In the genomic region with DNA sequence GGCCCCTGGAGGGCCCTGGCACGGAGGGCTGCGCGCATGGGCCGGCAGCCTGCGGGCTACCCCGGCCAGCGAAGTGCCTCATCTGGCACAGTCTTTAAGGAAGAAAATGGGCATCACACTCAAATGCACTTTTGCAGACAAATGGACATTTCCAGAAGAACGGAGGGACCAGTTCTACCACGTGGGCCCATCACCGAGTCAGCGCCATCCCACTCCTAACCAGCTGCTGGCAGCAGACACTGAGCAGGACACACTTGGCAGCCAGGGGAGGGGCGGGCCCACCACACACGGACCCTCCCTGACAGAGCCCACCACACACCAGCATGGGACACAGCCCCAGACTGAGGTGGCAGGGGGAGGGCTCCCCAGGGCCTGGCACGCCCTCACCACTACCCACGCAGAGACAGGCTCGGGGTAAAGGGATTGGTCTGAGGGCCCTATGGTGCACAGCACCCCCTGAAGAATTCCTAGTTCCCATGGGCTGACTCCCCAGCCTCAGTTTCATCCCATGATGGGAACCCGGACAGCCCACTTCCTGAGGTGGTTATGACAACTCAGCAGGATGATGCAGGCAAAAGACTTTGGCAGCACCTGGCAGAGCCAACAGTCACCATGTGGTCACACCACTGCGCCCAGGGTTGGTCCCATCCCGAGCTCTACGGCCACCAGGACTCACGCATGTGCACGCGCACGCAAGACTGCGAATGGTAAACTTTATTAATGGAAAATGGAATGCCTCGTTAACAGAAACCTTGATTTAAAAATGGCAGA, we compare ENCODE assay signal across 10 cellular contexts. TPM values are rescaled to one million over a fixed set of nuclear protein-coding genes. Genes with fewer than 3 reads are reported as not detected.
A peak's percentile ranks its signal among the peaks of the same experiment; 100 is the strongest.
DNase-seq lines count a peak whose midpoint lies in the region; ATAC-seq lines count a peak whose summit lies in the region.
"Had no signal": no experiment of that assay in that cellular context is flagged by ENCODE, and none has a peak within 500 bp of the region (broad histone marks: within the 10 kb centered on the region; RNA-seq: fewer than 3 reads in every experiment).

No MANE protein-coding gene starts in this region.

- no peaks in the 10 kb centered on the region for H3K27me3 Mint-ChIP-seq in activated CD4-positive, alpha-beta T cell treated with anti-CD3 and anti-CD28 coated beads for 36 hours
- H3K27me3 Mint-ChIP-seq in activated T-helper 2 cell treated with anti-CD3 and anti-CD28 coated beads, Interferon-gamma antibody, Interleukin-2, Interleukin-4, amounts not matched to agents 10 μg/mL and 5 μg/mL and 100 μg/mL, durations not matched to agents 14 hours and 24 hours and 36 hours (ENCODE audit: low read depth): no peaks in the 10 kb centered on the region
- H3K27me3 Mint-ChIP-seq: activated CD4-positive, alpha-beta T cell treated with anti-CD3 and anti-CD28 coated beads, Interleukin-2, amount 10 ng/mL, durations not matched to agents 7 days and 5 days had no signal

- ATAC-seq in activated CD4-positive, alpha-beta T cell treated with anti-CD3 and anti-CD28 coated beads for 36 hours: peak; percentile 33
- ATAC-seq in stimulated activated effector memory CD8-positive, alpha-beta T cell treated with anti-CD3 and anti-CD28 coated beads, Interleukin-12 subunit alpha, Interleukin-12 subunit beta, amount 100 ng/mL, for 72 hours: peak; percentile 44
- ATAC-seq in GM19455 (IDR thresholded peaks at IDR 0.05; ENCODE audit: unreplicated experiment) (no peak), HG03280 (IDR thresholded peaks at IDR 0.05; ENCODE audit: unreplicated experiment) (no peak)

- H3K9me3 Mint-ChIP-seq in activated CD4-positive, alpha-beta T cell treated with anti-CD3 and anti-CD28 coated beads for 36 hours (ENCODE audit: low read depth): no peaks in the 10 kb centered on the region
- no peaks in the 10 kb centered on the region for H3K9me3 Mint-ChIP-seq in activated T-helper 2 cell treated with anti-CD3 and anti-CD28 coated beads, Interferon-gamma antibody, Interleukin-2, Interleukin-4, amounts not matched to agents 10 μg/mL and 5 μg/mL and 100 μg/mL, durations not matched to agents 14 hours and 24 hours and 36 hours
- no peaks in the 10 kb centered on the region for H3K9me3 Mint-ChIP-seq in stimulated activated effector memory CD8-positive, alpha-beta T cell treated with anti-CD3 and anti-CD28 coated beads, Interleukin-12 subunit alpha, Interleukin-12 subunit beta, amount 100 ng/mL, for 72 hours
- H3K9me3 Mint-ChIP-seq: activated CD4-positive, alpha-beta T cell treated with anti-CD3 and anti-CD28 coated beads, Interleukin-2, amount 10 ng/mL, durations not matched to agents 7 days and 5 days had no signal

- peaks cover 16% of the 10 kb centered on the region for H3K4me1 Mint-ChIP-seq in activated CD4-positive, alpha-beta T cell treated with anti-CD3 and anti-CD28 coated beads for 36 hours
- H3K4me1 Mint-ChIP-seq in activated T-helper 2 cell treated with anti-CD3 and anti-CD28 coated beads, Interferon-gamma antibody, Interleukin-2, Interleukin-4, amounts not matched to agents 10 μg/mL and 5 μg/mL and 100 μg/mL, durations not matched to agents 14 hours and 24 hours and 36 hours (ENCODE audit: low read depth): peaks cover 9% of the 10 kb centered on the region
- H3K4me1 Mint-ChIP-seq in stimulated activated effector memory CD8-positive, alpha-beta T cell treated with anti-CD3 and anti-CD28 coated beads, Interleukin-12 subunit alpha, Interleukin-12 subunit beta, amount 100 ng/mL, for 72 hours: peaks cover 20% of the 10 kb centered on the region

- no peak overlapping the region for H3K27ac Mint-ChIP-seq in activated CD4-positive, alpha-beta T cell treated with anti-CD3 and anti-CD28 coated beads for 36 hours
- H3K27ac Mint-ChIP-seq in activated T-helper 2 cell treated with anti-CD3 and anti-CD28 coated beads, Interferon-gamma antibody, Interleukin-2, Interleukin-4, amounts not matched to agents 10 μg/mL and 5 μg/mL and 100 μg/mL, durations not matched to agents 14 hours and 24 hours and 36 hours: peak overlapping the region; percentile 80
- peak overlapping the region; percentile 92 for H3K27ac Mint-ChIP-seq in stimulated activated effector memory CD8-positive, alpha-beta T cell treated with anti-CD3 and anti-CD28 coated beads, Interleukin-12 subunit alpha, Interleukin-12 subunit beta, amount 100 ng/mL, for 72 hours
- H3K27ac Mint-ChIP-seq: activated CD4-positive, alpha-beta T cell treated with anti-CD3 and anti-CD28 coated beads, Interleukin-2, amount 10 ng/mL, durations not matched to agents 7 days and 5 days had no signal

- intact Hi-C loops in activated CD4-positive, alpha-beta T cell treated with anti-CD3 and anti-CD28 coated beads for 36 hours (cut with DNase I, micrococcal nuclease): no loop called here
- intact Hi-C loops in activated T-helper 2 cell treated with anti-CD3 and anti-CD28 coated beads, Interferon-gamma antibody, Interleukin-2, Interleukin-4, amounts not matched to agents 10 μg/mL and 5 μg/mL and 100 μg/mL, durations not matched to agents 14 hours and 24 hours and 36 hours (cut with micrococcal nuclease): no loop called here

- peak; percentile 12 for DNase-seq in activated CD4-positive, alpha-beta T cell treated with anti-CD3 and anti-CD28 coated beads for 36 hours
- no peak for DNase-seq in activated CD4-positive, alpha-beta T cell treated with anti-CD3 and anti-CD28 coated beads for 4 hours
- no peak for DNase-seq in activated T-helper 2 cell treated with anti-CD3 and anti-CD28 coated beads, Interferon-gamma antibody, Interleukin-2, Interleukin-4, amounts not matched to agents 10 μg/mL and 5 μg/mL and 100 μg/mL, durations not matched to agents 14 hours and 24 hours and 36 hours (ENCODE audit: low spot score)
- DNase-seq in iPS-NIHi11 (ENCODE audit: low spot score) (peak; percentile 47), NCI-H774 (lab: John Stamatoyannopoulos, UW) (no peak)
- no peak for DNase-seq in stimulated activated effector memory CD8-positive, alpha-beta T cell treated with anti-CD3 and anti-CD28 coated beads, Interleukin-12 subunit alpha, Interleukin-12 subunit beta, amount 100 ng/mL, for 72 hours (ENCODE audit: low spot score in 2 of 2)
- DNase-seq: activated CD4-positive, alpha-beta T cell treated with anti-CD3 and anti-CD28 coated beads, Interleukin-2, amount 10 ng/mL, durations not matched to agents 7 days and 5 days had no signal

- CTCF ChIA-PET in activated CD4-positive, alpha-beta T cell treated with anti-CD3 and anti-CD28 coated beads for 36 hours (lab: Charles Lee): interaction anchor here (0.6 to 0.7 kb wide), 2 partner anchors 26 to 157 kb away, joined by 3 to 4 read pairs; no protein-coding TSS in a partner anchor

- peak overlapping the region; percentile 17 for H3K4me3 Mint-ChIP-seq in activated CD4-positive, alpha-beta T cell treated with anti-CD3 and anti-CD28 coated beads for 36 hours
- no peak overlapping the region for H3K4me3 Mint-ChIP-seq in activated T-helper 2 cell treated with anti-CD3 and anti-CD28 coated beads, Interferon-gamma antibody, Interleukin-2, Interleukin-4, amounts not matched to agents 10 μg/mL and 5 μg/mL and 100 μg/mL, durations not matched to agents 14 hours and 24 hours and 36 hours (ENCODE audit: low read depth)
- peak overlapping the region; percentile 66 for H3K4me3 Mint-ChIP-seq in stimulated activated effector memory CD8-positive, alpha-beta T cell treated with anti-CD3 and anti-CD28 coated beads, Interleukin-12 subunit alpha, Interleukin-12 subunit beta, amount 100 ng/mL, for 72 hours
- H3K4me3 Mint-ChIP-seq: activated CD4-positive, alpha-beta T cell treated with anti-CD3 and anti-CD28 coated beads, Interleukin-2, amount 10 ng/mL, durations not matched to agents 7 days and 5 days had no signal

- POLR2A ChIA-PET in activated CD4-positive, alpha-beta T cell treated with anti-CD3 and anti-CD28 coated beads for 36 hours (lab: Charles Lee): interaction anchor here (0.7 kb wide), 1 partner anchor 317 kb away, joined by 4 read pairs; a partner anchor contains a TSS

- peaks cover 40% of the 10 kb centered on the region for H3K36me3 Mint-ChIP-seq in activated CD4-positive, alpha-beta T cell treated with anti-CD3 and anti-CD28 coated beads for 36 hours (ENCODE audit: low read depth)
- H3K36me3 Mint-ChIP-seq in activated T-helper 2 cell treated with anti-CD3 and anti-CD28 coated beads, Interferon-gamma antibody, Interleukin-2, Interleukin-4, amounts not matched to agents 10 μg/mL and 5 μg/mL and 100 μg/mL, durations not matched to agents 14 hours and 24 hours and 36 hours (ENCODE audit: low read depth): peaks cover 47% of the 10 kb centered on the region
- H3K36me3 Mint-ChIP-seq in stimulated activated effector memory CD8-positive, alpha-beta T cell treated with anti-CD3 and anti-CD28 coated beads, Interleukin-12 subunit alpha, Interleukin-12 subunit beta, amount 100 ng/mL, for 72 hours: peaks cover 68% of the 10 kb centered on the region

RNA-seq across cellular contexts. Expression of a gene that starts 18.7 kb away (rescaled TPM):
- under 1 TPM; 0.23 to 0.27 TPM for total RNA-seq in activated CD4-positive, alpha-beta T cell treated with anti-CD3 and anti-CD28 coated beads for 36 hours
- 0.37 and 0.52 TPM in 2 replicates for total RNA-seq in activated T-helper 2 cell treated with anti-CD3 and anti-CD28 coated beads, Interferon-gamma antibody, Interleukin-2, Interleukin-4, amounts not matched to agents 10 μg/mL and 5 μg/mL and 100 μg/mL, durations not matched to agents 14 hours and 24 hours and 36 hours
- total RNA-seq: fibroblast of villous mesenchyme had no signal

RNA-seq across cellular contexts. Expression of a gene that starts 36.1 kb away (rescaled TPM):
- total RNA-seq in activated CD4-positive, alpha-beta T cell treated with anti-CD3 and anti-CD28 coated beads for 36 hours: 10 to 100 TPM; 65.0 to 78.6 TPM
- 96.1 and 96.7 TPM in 2 replicates for total RNA-seq in activated T-helper 2 cell treated with anti-CD3 and anti-CD28 coated beads, Interferon-gamma antibody, Interleukin-2, Interleukin-4, amounts not matched to agents 10 μg/mL and 5 μg/mL and 100 μg/mL, durations not matched to agents 14 hours and 24 hours and 36 hours

RNA-seq across cellular contexts. Expression of a gene that starts 36.4 kb away (rescaled TPM):
- 100 to 1,000 TPM; 100 to 118 TPM for total RNA-seq in activated CD4-positive, alpha-beta T cell treated with anti-CD3 and anti-CD28 coated beads for 36 hours
- total RNA-seq in activated T-helper 2 cell treated with anti-CD3 and anti-CD28 coated beads, Interferon-gamma antibody, Interleukin-2, Interleukin-4, amounts not matched to agents 10 μg/mL and 5 μg/mL and 100 μg/mL, durations not matched to agents 14 hours and 24 hours and 36 hours: 132 and 143 TPM in 2 replicates

Comparison
In these comparisons a context has a peak if more than half of its experiments do, and no peak if none do; other contexts are left out.
1. DNase-seq: peak in activated CD4-positive, alpha-beta T cell treated with anti-CD3 and anti-CD28 coated beads for 36 hours (single experiment) and iPS-NIHi11 (single experiment); none in activated CD4-positive, alpha-beta T cell treated with anti-CD3 and anti-CD28 coated beads for 4 hours (0 of 2), activated T-helper 2 cell treated with anti-CD3 and anti-CD28 coated beads, Interferon-gamma antibody, Interleukin-2, Interleukin-4, amounts not matched to agents 10 μg/mL and 5 μg/mL and 100 μg/mL, durations not matched to agents 14 hours and 24 hours and 36 hours (single experiment), stimulated activated effector memory CD8-positive, alpha-beta T cell treated with anti-CD3 and anti-CD28 coated beads, Interleukin-12 subunit alpha, Interleukin-12 subunit beta, amount 100 ng/mL, for 72 hours (0 of 2) and NCI-H774 (single experiment).
2. ATAC-seq: peak in activated CD4-positive, alpha-beta T cell treated with anti-CD3 and anti-CD28 coated beads for 36 hours (single experiment) and stimulated activated effector memory CD8-positive, alpha-beta T cell treated with anti-CD3 and anti-CD28 coated beads, Interleukin-12 subunit alpha, Interleukin-12 subunit beta, amount 100 ng/mL, for 72 hours (single experiment); none in GM19455 (single experiment) and HG03280 (single experiment).